Comparison of ENCODE assay signal across 1 cellular context in genomic region chr10:93452143-93452542, GRCh38.
TF ChIP-seq lines count a peak whose summit lies in the region.

No MANE protein-coding gene starts in this region.

TF ChIP-seq in IMR-90, 13 proteins besides CTCF, POLR2A, EP300 and RAD21:
- TF ChIP-seq ELK1 (IDR thresholded peaks at IDR 0.05; ENCODE audit: borderline replicate concordance, low read depth, low read length) = no peak
- no peak for TF ChIP-seq FOS (IDR thresholded peaks at IDR 0.05; ENCODE audit: low read depth, low read length)
- no peak for TF ChIP-seq MXI1 (IDR thresholded peaks at IDR 0.05; ENCODE audit: borderline replicate concordance, low read depth, low read length)
